8 cellular contexts compared by ENCODE assay signal in genomic region chr15:38455096-38455495, GRCh38. TPM values are rescaled to one million over a fixed set of nuclear protein-coding genes. Genes with fewer than 3 reads are reported as not detected.
DNase-seq lines count a peak whose midpoint lies in the region; ATAC-seq and TF ChIP-seq lines count a peak whose summit lies in the region.

No MANE protein-coding gene starts in this region.

- in situ Hi-C loops in astrocyte of the spinal cord (cut with HindIII; ENCODE audit: low sequenced_read_pairs): no loop called here

- no peak for ATAC-seq in HG02571 (IDR thresholded peaks at IDR 0.05; ENCODE audit: unreplicated experiment)

- TF ChIP-seq CTCF in AG09309 (IDR thresholded peaks at IDR 0.05; ENCODE audit: control insufficient read depth, insufficient read depth, low read depth, low read length, missing control alignments): no peak
- no peak for TF ChIP-seq CTCF in HFFc6 (IDR thresholded peaks at IDR 0.05)
- TF ChIP-seq CTCF in astrocyte of the spinal cord (IDR thresholded peaks at IDR 0.05; ENCODE audit: low read depth, low read length): no peak

- H3K27me3 Mint-ChIP-seq in HFFc6 (ENCODE audit: insufficient read depth): no peaks in the 10 kb centered on the region; the same call in 1 of the 2 replicates

- 41 to 50% methylated on average over 2 of the region's 4 CpGs for WGBS in mesodermal cell (ENCODE audit: insufficient coverage in 2 of 2), 2 experiments

- no peaks in the 10 kb centered on the region for H3K9me3 Mint-ChIP-seq in HFFc6

- peaks cover 29% of the 10 kb centered on the region for H3K4me1 Mint-ChIP-seq in HFFc6 (ENCODE audit: low read depth)

- H3K9me3 ChIP-seq in mesodermal cell (ENCODE audit: control insufficient read depth, low read length): no peaks in the 10 kb centered on the region

- H3K4me3 Mint-ChIP-seq in HFFc6: peak overlapping the region; percentile 89

- H3K4me3 ChIP-seq in AG09309 (ENCODE audit: control insufficient read depth, low read depth, low read length): peak overlapping the region; percentile 59
- peak overlapping the region; percentile 89 for H3K4me3 ChIP-seq in astrocyte of the spinal cord (ENCODE audit: low read depth, low read length)
- peak overlapping the region; percentile 88 for H3K4me3 ChIP-seq in mesodermal cell (ENCODE audit: extremely low read depth, insufficient read depth, low read length, poor library complexity, severe bottlenecking)

- H3K36me3 Mint-ChIP-seq in HFFc6 (ENCODE audit: low read depth): no peaks in the 10 kb centered on the region

- H3K36me3 ChIP-seq in mesodermal cell (ENCODE audit: control insufficient read depth, insufficient read depth, low read length): peaks cover 8% of the 10 kb centered on the region

- H3K4me1 ChIP-seq in mesodermal cell (ENCODE audit: control insufficient read depth, insufficient read depth, low read length, poor library complexity, severe bottlenecking): peaks cover 5% of the 10 kb centered on the region

- H3K27ac ChIP-seq in mesodermal cell (ENCODE audit: low read depth, low read length, severe bottlenecking): no peak overlapping the region

- peak overlapping the region; percentile 93 for H3K27ac Mint-ChIP-seq in HFFc6

- DNase-seq in AG09309 (ENCODE audit: low read depth) (no peak), HFFc6 (peak; percentile 12), astrocyte of the spinal cord (ENCODE audit: low read depth, low spot score) (peak; percentile 5), NCI-H2196 (lab: John Stamatoyannopoulos, UW; ENCODE audit: unreplicated experiment) (no peak), 8988T (no peak)
- no peak for DNase-seq in activated CD8-positive, alpha-beta memory T cell treated with anti-CD3 and anti-CD28 coated beads for 24 hours

RNA-seq across cellular contexts. Expression of gene FAM98B, which starts 1.2 kb away (rescaled TPM):
- total RNA-seq in HFFc6 (2021; fragmentation: NEBNext Ultra II Directional; extraction: Animal tissue kit (Norgen Biotek cat#: 25700)): 10 to 100 TPM; 30.8 to 44.9 (median 40.1) TPM
- polyA plus RNA-seq in mesodermal cell (2013, experiment 1 of 2): 34.4 TPM
- 52.0 TPM for polyA plus RNA-seq in mesodermal cell (2013, experiment 2 of 2)

Comparison
In these comparisons a context has a peak if more than half of its experiments do, and no peak if none do; other contexts are left out.
1. DNase-seq: peak in HFFc6 (single experiment) and astrocyte of the spinal cord (single experiment); none in AG09309 (single experiment), NCI-H2196 (single experiment), activated CD8-positive, alpha-beta memory T cell treated with anti-CD3 and anti-CD28 coated beads for 24 hours (single experiment) and 8988T (single experiment).
2. Peak in every context shown above with its lines, with median percentiles within 50 percentile points of each other: H3K4me3 ChIP-seq.